In genomic region chr3:138901579-138901978, GRCh38 we compare ENCODE assay signal across 16 cellular contexts. TPM values are rescaled to one million over a fixed set of nuclear protein-coding genes. Genes with fewer than 3 reads are reported as not detected.
DNase-seq lines count a peak whose midpoint lies in the region; ATAC-seq and TF ChIP-seq lines count a peak whose summit lies in the region.
"Had no signal": no experiment of that assay in that cellular context is flagged by ENCODE, and none has a peak within 500 bp of the region (broad histone marks: within the 10 kb centered on the region; RNA-seq: fewer than 3 reads in every experiment).

No MANE protein-coding gene starts in this region.

- H3K4me1 Mint-ChIP-seq in chondrocyte (ENCODE audit: low read depth) (peaks cover 14% of the 10 kb centered on the region), nephron progenitor cell (no peaks in the 10 kb centered on the region)
- H3K4me1 Mint-ChIP-seq in activated CD8-positive, alpha-beta T cell treated with anti-CD3 and anti-CD28 coated beads, Interleukin-2, amount 10 ng/mL, durations not matched to agents 7 days and 5 days (ENCODE audit: low read depth), result no peaks in the 10 kb centered on the region
- H3K4me1 Mint-ChIP-seq: CD4-positive, alpha-beta memory T cell had no signal

- H3K27ac ChIP-seq in upper lobe of right lung, result peak overlapping the region; percentile 24
- H3K27ac ChIP-seq: BLaER1 treated with 17β-estradiol and CSF1 and Interleukin-3, amounts not matched to agents 10 nM and 100 nM had no signal

- no peaks in the 10 kb centered on the region for H3K9me3 ChIP-seq in upper lobe of right lung
- H3K9me3 ChIP-seq: BLaER1 treated with 17β-estradiol and CSF1 and Interleukin-3, amounts not matched to agents 10 nM and 100 nM; HAP-1 had no signal

- no peaks in the 10 kb centered on the region for H3K27me3 ChIP-seq in upper lobe of right lung
- H3K27me3 ChIP-seq: BLaER1 treated with 17β-estradiol and CSF1 and Interleukin-3, amounts not matched to agents 10 nM and 100 nM had no signal

- no peak overlapping the region for H3K4me3 Mint-ChIP-seq in chondrocyte (ENCODE audit: unreplicated experiment)
- H3K4me3 Mint-ChIP-seq in activated CD8-positive, alpha-beta T cell treated with anti-CD3 and anti-CD28 coated beads, Interleukin-2, amount 10 ng/mL, durations not matched to agents 7 days and 5 days, result no peak overlapping the region
- no peak overlapping the region for H3K4me3 Mint-ChIP-seq in nephron progenitor cell
- H3K4me3 Mint-ChIP-seq: CD4-positive, alpha-beta memory T cell had no signal

- POLR2A ChIA-PET in activated CD8-positive, alpha-beta T cell treated with anti-CD3 and anti-CD28 coated beads, Interleukin-2, amount 10 ng/mL, durations not matched to agents 7 days and 5 days (lab: Charles Lee), result no interaction called here

- intact Hi-C loops in upper lobe of right lung (cut with DNase I), result no loop called here

- H3K9me3 Mint-ChIP-seq in chondrocyte (ENCODE audit: low read depth) (no peaks in the 10 kb centered on the region), nephron progenitor cell (peaks cover 4% of the 10 kb centered on the region)
- H3K9me3 Mint-ChIP-seq in activated CD8-positive, alpha-beta T cell treated with anti-CD3 and anti-CD28 coated beads, Interleukin-2, amount 10 ng/mL, durations not matched to agents 7 days and 5 days (ENCODE audit: insufficient read depth), result no peaks in the 10 kb centered on the region

- peak; percentile 65 for DNase-seq in SIG-M5 treated with dmso at 0.1 percent for 504 hours (lab: John Stamatoyannopoulos, UW; ENCODE audit: unreplicated experiment)
- DNase-seq in SIG-M5 (lab: John Stamatoyannopoulos, UW), result no peak
- DNase-seq in MV-4-11 (lab: John Stamatoyannopoulos, UW), result peak; percentile 89
- DNase-seq in chondrocyte (ENCODE audit: low spot score), result no peak
- DNase-seq in upper lobe of right lung, result no peak
- no peak for DNase-seq in activated CD8-positive, alpha-beta T cell treated with anti-CD3 and anti-CD28 coated beads, Interleukin-2, amount 10 ng/mL, durations not matched to agents 7 days and 5 days
- no peak for DNase-seq in nephron progenitor cell
- no peak for DNase-seq in D341Med (ENCODE audit: low spot score)
- DNase-seq: 8988T; CD4-positive, alpha-beta memory T cell; DMS153; DMS79 treated with DMSO at 0.1 percent for 48 hours; EL; GOT3 had no signal

- no peaks in the 10 kb centered on the region for H3K36me3 ChIP-seq in upper lobe of right lung
- H3K36me3 ChIP-seq: BLaER1 treated with 17β-estradiol and CSF1 and Interleukin-3, amounts not matched to agents 10 nM and 100 nM; HAP-1 had no signal

- H3K27me3 Mint-ChIP-seq in chondrocyte (ENCODE audit: low read depth), result no peaks in the 10 kb centered on the region
- H3K27me3 Mint-ChIP-seq in activated CD8-positive, alpha-beta T cell treated with anti-CD3 and anti-CD28 coated beads, Interleukin-2, amount 10 ng/mL, durations not matched to agents 7 days and 5 days (ENCODE audit: low read depth), result no peaks in the 10 kb centered on the region
- H3K27me3 Mint-ChIP-seq in nephron progenitor cell (ENCODE audit: low read depth, poor library complexity), result peaks cover 3% of the 10 kb centered on the region

- peak; percentile 71 for ATAC-seq in upper lobe of right lung
- no peak for ATAC-seq in activated CD8-positive, alpha-beta T cell treated with anti-CD3 and anti-CD28 coated beads, Interleukin-2, amount 10 ng/mL, durations not matched to agents 7 days and 5 days

- no peak overlapping the region for H3K4me3 ChIP-seq in upper lobe of right lung
- H3K4me3 ChIP-seq: BLaER1 treated with 17β-estradiol and CSF1 and Interleukin-3, amounts not matched to agents 10 nM and 100 nM; HAP-1 had no signal

- no peaks in the 10 kb centered on the region for H3K36me3 Mint-ChIP-seq in chondrocyte (ENCODE audit: low read depth)
- H3K36me3 Mint-ChIP-seq in activated CD8-positive, alpha-beta T cell treated with anti-CD3 and anti-CD28 coated beads, Interleukin-2, amount 10 ng/mL, durations not matched to agents 7 days and 5 days (ENCODE audit: low read depth), result no peaks in the 10 kb centered on the region
- H3K36me3 Mint-ChIP-seq in nephron progenitor cell (ENCODE audit: low read depth), result no peaks in the 10 kb centered on the region
- H3K36me3 Mint-ChIP-seq: CD4-positive, alpha-beta memory T cell had no signal

- TF ChIP-seq CTCF in chondrocyte (IDR thresholded peaks at IDR 0.05) (no peak), upper lobe of right lung (IDR thresholded peaks at IDR 0.05) (no peak), nephron progenitor cell (IDR thresholded peaks at IDR 0.05) (no peak)

- H3K4me1 ChIP-seq in upper lobe of right lung, result peaks cover 10% of the 10 kb centered on the region
- H3K4me1 ChIP-seq: HAP-1 had no signal

- H3K27ac Mint-ChIP-seq in chondrocyte (ENCODE audit: unreplicated experiment) (peak overlapping the region; percentile 32), nephron progenitor cell (no peak overlapping the region)
- H3K27ac Mint-ChIP-seq in activated CD8-positive, alpha-beta T cell treated with anti-CD3 and anti-CD28 coated beads, Interleukin-2, amount 10 ng/mL, durations not matched to agents 7 days and 5 days, result no peak overlapping the region
- H3K27ac Mint-ChIP-seq: CD4-positive, alpha-beta memory T cell had no signal

- CTCF ChIA-PET in activated CD8-positive, alpha-beta T cell treated with anti-CD3 and anti-CD28 coated beads, Interleukin-2, amount 10 ng/mL, durations not matched to agents 7 days and 5 days (lab: Charles Lee), result interaction anchor here (1.0 kb wide), 1 partner anchor 15 kb away, joined by 4 read pairs; no protein-coding TSS in a partner anchor

RNA-seq across cellular contexts. Expression of gene FOXL2, which starts 45.4 kb away (rescaled TPM):
- total RNA-seq in chondrocyte (0.18 to 0.22 TPM in 2 of 3 replicates, not detected in the other), upper lobe of right lung (not detected)
- total RNA-seq in activated CD8-positive, alpha-beta T cell treated with anti-CD3 and anti-CD28 coated beads, Interleukin-2, amount 10 ng/mL, durations not matched to agents 7 days and 5 days, result not detected
- total RNA-seq: CD4-positive, alpha-beta memory T cell had no signal

RNA-seq across cellular contexts. Expression of gene FOXL2NB, which starts 45.4 kb away (rescaled TPM):
- total RNA-seq in chondrocyte, result 0.17 to 0.28 TPM in 2 of 3 replicates, not detected in the other
- not detected for total RNA-seq in upper lobe of right lung
- total RNA-seq in activated CD8-positive, alpha-beta T cell treated with anti-CD3 and anti-CD28 coated beads, Interleukin-2, amount 10 ng/mL, durations not matched to agents 7 days and 5 days, result not detected
- total RNA-seq: CD4-positive, alpha-beta memory T cell had no signal

Comparison
In these comparisons a context has a peak if more than half of its experiments do, and no peak if none do; other contexts are left out.
1. DNase-seq: peak in SIG-M5 treated with dmso at 0.1 percent for 504 hours (single experiment) and MV-4-11 (single experiment); none in SIG-M5 (single experiment), chondrocyte (single experiment), upper lobe of right lung (single experiment), activated CD8-positive, alpha-beta T cell treated with anti-CD3 and anti-CD28 coated beads, Interleukin-2, amount 10 ng/mL, durations not matched to agents 7 days and 5 days (single experiment), nephron progenitor cell (single experiment) and D341Med (single experiment).